8 cellular contexts compared by ENCODE assay signal in genomic region chr1:10694633-10695627, GRCh38.
DNase-seq lines count a peak whose midpoint lies in the region; ATAC-seq and TF ChIP-seq lines count a peak whose summit lies in the region.

No MANE protein-coding gene starts in this region.

- peak overlapping the region; percentile 53 to 95 (median 85) for H3K27ac Mint-ChIP-seq in CD8-positive, alpha-beta memory T cell

- no peaks in the 10 kb centered on the region for H3K9me3 Mint-ChIP-seq in CD8-positive, alpha-beta memory T cell

- TF ChIP-seq CTCF in LNCaP clone FGC (IDR thresholded peaks at IDR 0.05; ENCODE audit: control insufficient read depth, extremely low read depth, insufficient read depth), result no peak
- TF ChIP-seq CTCF in foreskin fibroblast (IDR thresholded peaks at IDR 0.05; ENCODE audit: low read depth, low read length), result no peak
- TF ChIP-seq CTCF in neural cell (IDR thresholded peaks at IDR 0.05; ENCODE audit: poor library complexity, severe bottlenecking), result no peak

- H2AFZ ChIP-seq in neural cell (ENCODE audit: low read depth, low read length), result no peak overlapping the region

- peak; percentile 41 for ATAC-seq in GM21576 (IDR thresholded peaks at IDR 0.05; ENCODE audit: unreplicated experiment)
- ATAC-seq in stimulated activated naive CD8-positive, alpha-beta T cell treated with anti-CD3 and anti-CD28 coated beads, Interleukin-15, Interleukin-2, amounts not matched to agents 100 U/mL and 50 U/mL, for 24 hours, result peak; percentile 66

- H3K36me3 Mint-ChIP-seq in CD8-positive, alpha-beta memory T cell, result peaks cover 0 to 6% (median 0%) of the 10 kb centered on the region in 3 donors

- no peaks in the 10 kb centered on the region for H4K20me1 ChIP-seq in neural cell (ENCODE audit: insufficient read depth)

- H3K36me3 ChIP-seq in CD8-positive, alpha-beta memory T cell (ENCODE audit: insufficient read depth, low read length), result no peaks in the 10 kb centered on the region
- H3K36me3 ChIP-seq in SJSA1 (no peaks in the 10 kb centered on the region), neural cell (ENCODE audit: insufficient read depth, low read length) (no peaks in the 10 kb centered on the region)

- peak; percentile 70 to 86 (median 79) for DNase-seq in CD8-positive, alpha-beta memory T cell
- DNase-seq in LNCaP clone FGC (ENCODE audit: low read depth) (peak; percentile 54), SJSA1 (ENCODE audit: low read depth in 1 of 2, low spot score in 2 of 2) (peak; percentile 36 to 80), activated gamma-delta T cell treated with Interleukin-2 at 50 U/mL for 16 hours (peak; percentile 68), foreskin fibroblast (peak; percentile 73 to 89)
- peak; percentile 78 for DNase-seq in stimulated activated naive CD8-positive, alpha-beta T cell treated with anti-CD3 and anti-CD28 coated beads, Interleukin-15, Interleukin-2, amounts not matched to agents 100 U/mL and 50 U/mL, for 24 hours

- H3K4me1 ChIP-seq in CD8-positive, alpha-beta memory T cell (ENCODE audit: insufficient read depth, low read length), result peaks cover 18% of the 10 kb centered on the region
- H3K4me1 ChIP-seq in SJSA1 (replicated peaks), result peaks cover 4% of the 10 kb centered on the region

- no peaks in the 10 kb centered on the region for H3F3A ChIP-seq in neural cell (ENCODE audit: insufficient read depth, low read length, poor library complexity, severe bottlenecking)

- TF ChIP-seq RAD21 in neural cell (conservative IDR thresholded peaks at IDR 0.05), result no peak

- H3K9me2 ChIP-seq in neural cell (ENCODE audit: insufficient read depth, low read length), result no peaks in the 10 kb centered on the region

- no peak overlapping the region for H3K9ac ChIP-seq in neural cell (ENCODE audit: low read length)

- POLR2A ChIA-PET in CD8-positive, alpha-beta memory T cell (lab: Charles Lee), result no interaction called here

- H3K4me3 Mint-ChIP-seq in CD8-positive, alpha-beta memory T cell, result peak overlapping the region; percentile 75 to 98 (median 84)

- no peak overlapping the region for H3K4me2 ChIP-seq in neural cell (ENCODE audit: low read length)

- peaks cover 15 to 27% (median 17%) of the 10 kb centered on the region in 3 donors for H3K4me1 Mint-ChIP-seq in CD8-positive, alpha-beta memory T cell

- no peaks in the 10 kb centered on the region for H3K79me2 ChIP-seq in neural cell (replicated peaks; ENCODE audit: insufficient read depth, low read length)

- H3K27me3 Mint-ChIP-seq in CD8-positive, alpha-beta memory T cell, result no peaks in the 10 kb centered on the region

- TF ChIP-seq EP300 in neural cell (conservative IDR thresholded peaks at IDR 0.05; ENCODE audit: poor library complexity, severe bottlenecking), result no peak

- H3K27ac ChIP-seq in CD8-positive, alpha-beta memory T cell (ENCODE audit: low read depth, low read length), result no peak overlapping the region
- H3K27ac ChIP-seq in SJSA1 (no peak overlapping the region), neural cell (ENCODE audit: low read length) (no peak overlapping the region)

- H3K27me3 ChIP-seq in CD8-positive, alpha-beta memory T cell (ENCODE audit: insufficient read depth, low read length, poor library complexity, severe bottlenecking), result no peaks in the 10 kb centered on the region
- H3K27me3 ChIP-seq in SJSA1 (replicated peaks), result peaks cover 33% of the 10 kb centered on the region
- peaks cover 17% of the 10 kb centered on the region for H3K27me3 ChIP-seq in neural cell (ENCODE audit: insufficient read depth, low read depth, low read length)

- CTCF ChIA-PET in CD8-positive, alpha-beta memory T cell (lab: Charles Lee), result interaction anchor here (0.6 kb wide), 1 partner anchor 201 kb away, joined by 3 read pairs; no protein-coding TSS in a partner anchor

- H3K9me3 ChIP-seq in CD8-positive, alpha-beta memory T cell (ENCODE audit: low read length), result no peaks in the 10 kb centered on the region
- H3K9me3 ChIP-seq in SJSA1 (replicated peaks) (no peaks in the 10 kb centered on the region), neural cell (ENCODE audit: low read length) (no peaks in the 10 kb centered on the region)

- peak overlapping the region; percentile 34 for H3K4me3 ChIP-seq in CD8-positive, alpha-beta memory T cell (ENCODE audit: low read length)
- H3K4me3 ChIP-seq in LNCaP clone FGC (ENCODE audit: low read depth, low read length), result no peak overlapping the region
- peak overlapping the region; percentile 31 for H3K4me3 ChIP-seq in SJSA1
- H3K4me3 ChIP-seq in foreskin fibroblast (ENCODE audit: low read depth in 1 of 2, low read length in 2 of 2), result no peak overlapping the region
- H3K4me3 ChIP-seq in neural cell (ENCODE audit: low read length), result peak overlapping the region; percentile 31

TF ChIP-seq in neural cell, 6 proteins besides CTCF, POLR2A, EP300 and RAD21:
- TF ChIP-seq REST (IDR thresholded peaks at IDR 0.05; ENCODE audit: borderline replicate concordance), result no peak
- no peak for TF ChIP-seq MXI1 (conservative IDR thresholded peaks at IDR 0.05; ENCODE audit: poor library complexity, severe bottlenecking)
- no peak for TF ChIP-seq EZH2 (IDR thresholded peaks at IDR 0.05; ENCODE audit: borderline replicate concordance, insufficient read depth, low read length, poor library complexity, severe bottlenecking)

Comparison
In these comparisons a context has a peak if more than half of its experiments do, and no peak if none do; other contexts are left out.
1. H3K4me3 ChIP-seq: peak in CD8-positive, alpha-beta memory T cell (single experiment), SJSA1 (single experiment) and neural cell (single experiment); none in LNCaP clone FGC (single experiment) and foreskin fibroblast (0 of 2).
2. Peak in every context shown above with its lines, with median percentiles within 50 percentile points of each other: DNase-seq.